In the genomic region with DNA sequence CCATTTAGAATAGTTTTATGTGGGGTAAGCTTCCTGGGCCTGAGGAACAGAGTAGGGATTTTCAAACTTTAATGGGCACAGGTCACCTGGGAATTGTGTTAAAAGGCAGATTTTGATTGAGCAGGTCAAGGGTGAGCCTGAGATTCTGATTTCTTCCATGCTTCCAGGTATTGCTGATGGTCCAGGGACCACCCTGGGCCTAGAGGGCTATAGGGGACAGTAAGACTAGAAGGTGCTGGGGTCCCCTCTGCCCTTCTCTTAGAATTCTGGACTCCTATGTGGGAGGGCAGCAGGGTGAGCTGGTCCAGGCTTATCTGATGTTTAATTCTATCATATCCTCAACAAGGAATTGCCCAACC, we compare ENCODE assay signal across 11 cellular contexts. TPM values are rescaled to one million over a fixed set of nuclear protein-coding genes. Genes with fewer than 3 reads are reported as not detected.
DNase-seq lines count a peak whose midpoint lies in the region; ATAC-seq, FAIRE-seq and TF ChIP-seq lines count a peak whose summit lies in the region.
"Had no signal": no experiment of that assay in that cellular context is flagged by ENCODE, and none has a peak within 500 bp of the region (broad histone marks: within the 10 kb centered on the region; RNA-seq: fewer than 3 reads in every experiment).

No MANE protein-coding gene starts in this region.

- H3K9ac ChIP-seq in HUES48 (ENCODE audit: low read depth, low read length), result no peak overlapping the region

- no peak overlapping the region for H2AFZ ChIP-seq in neuron (ENCODE audit: low read depth, low read length)

- ATAC-seq in A549 (no peak), HG03139 (IDR thresholded peaks at IDR 0.05; ENCODE audit: unreplicated experiment) (no peak)

- TF ChIP-seq RAD21 in A549 (conservative IDR thresholded peaks at IDR 0.05 in 1 of 2, IDR thresholded peaks at IDR 0.05 in 1 of 2), result no peak

- POLR2A ChIA-PET in A549 (lab: Yijun Ruan, JAX), result interaction anchor here (1.0 kb wide), 2 partner anchors 21 to 199 kb away, joined by 3 to 4 read pairs; partner anchors contain the start of gene GTF2H4

- CTCF ChIA-PET in A549 (lab: Yijun Ruan, JAX), result interaction anchor here (0.6 to 3.0 kb wide), 6 partner anchors 56 to 200 kb away, joined by 3 to 10 read pairs (median 3); no protein-coding TSS in a partner anchor

- TF ChIP-seq CTCF in A549 (IDR thresholded peaks at IDR 0.05) (no peak), GM20000 (IDR thresholded peaks at IDR 0.05; ENCODE audit: extremely low read depth, missing control alignments) (no peak)

- H3K27ac ChIP-seq in A549 (peak overlapping the region; percentile 99), HUES48 (ENCODE audit: low read depth, low read length) (peak overlapping the region; percentile 94), ectodermal cell (ENCODE audit: insufficient read depth, low read depth, low read length, poor library complexity, severe bottlenecking) (peak overlapping the region; percentile 96)

- H3K27me3 ChIP-seq in HUES48 (ENCODE audit: control insufficient read depth, insufficient read depth, low read length), result no peaks in the 10 kb centered on the region
- no peaks in the 10 kb centered on the region for H3K27me3 ChIP-seq in ectodermal cell (ENCODE audit: control insufficient read depth, insufficient read depth, low read length, poor library complexity, severe bottlenecking)
- H3K27me3 ChIP-seq in neuron (ENCODE audit: insufficient read depth, low read length), result no peaks in the 10 kb centered on the region

- DNase-seq in A549 (ENCODE audit: low read depth in 1 of 2, low spot score in 1 of 2) (no peak), midbrain (lab: John Stamatoyannopoulos, UW) (no peak), GM20000 (ENCODE audit: low spot score) (no peak), HTR-8/SVneo (ENCODE audit: insufficient read length, low spot score) (no peak)
- DNase-seq: activated CD4-positive, alpha-beta T cell treated with anti-CD3 and anti-CD28 coated beads for 48 hours; amniotic stem cell had no signal

- TF ChIP-seq POLR2A in A549 (IDR thresholded peaks at IDR 0.05; ENCODE audit: low read length), result no peak

- FAIRE-seq in A549 (lab: Jason Lieb, UNC) (no peak), HTR-8/SVneo (lab: Jason Lieb, UNC) (no peak)

- H3K36me3 ChIP-seq in HUES48 (ENCODE audit: control insufficient read depth, insufficient read depth, low read length) (peaks cover 35% of the 10 kb centered on the region), ectodermal cell (ENCODE audit: control insufficient read depth, insufficient read depth, low read length) (peaks cover 32% of the 10 kb centered on the region), neuron (ENCODE audit: insufficient read depth, low read length) (peaks cover 47% of the 10 kb centered on the region)

- no peak for TF ChIP-seq EP300 in A549 (IDR thresholded peaks at IDR 0.05)

- H3K4me1 ChIP-seq in A549, result peaks cover 40% of the 10 kb centered on the region
- peaks cover 34% of the 10 kb centered on the region for H3K4me1 ChIP-seq in HUES48 (ENCODE audit: control insufficient read depth, insufficient read depth, low read length)
- peaks cover 31% of the 10 kb centered on the region for H3K4me1 ChIP-seq in ectodermal cell (ENCODE audit: control insufficient read depth, insufficient read depth, low read length)
- H3K4me1 ChIP-seq in neuron (ENCODE audit: insufficient read depth, low read length), result peaks cover 43% of the 10 kb centered on the region

- peak overlapping the region; percentile 74 for H3K4me2 ChIP-seq in A549

- peak overlapping the region; percentile 98; the same call in 2 of the 3 replicates for H3K4me3 ChIP-seq in A549
- H3K4me3 ChIP-seq in HUES48 (ENCODE audit: low read depth, low read length), result peak overlapping the region; percentile 75
- peak overlapping the region; percentile 55 for H3K4me3 ChIP-seq in ectodermal cell (ENCODE audit: insufficient read depth, low read depth, low read length)
- peak overlapping the region; percentile 69 for H3K4me3 ChIP-seq in neuron (ENCODE audit: low read length)

- H3K9me3 ChIP-seq in A549 (no peaks in the 10 kb centered on the region), HUES48 (ENCODE audit: control insufficient read depth, insufficient read depth, low read length) (no peaks in the 10 kb centered on the region), ectodermal cell (ENCODE audit: control insufficient read depth, low read length) (no peaks in the 10 kb centered on the region), neuron (ENCODE audit: low read length) (no peaks in the 10 kb centered on the region)

TF ChIP-seq in A549, 52 proteins besides CTCF, POLR2A, EP300 and RAD21:
- TF ChIP-seq HOXB5 (CRISPR knock-in tag; IDR thresholded peaks at IDR 0.05) (no peak), GATA3 (IDR thresholded peaks at IDR 0.05; ENCODE audit: borderline replicate concordance) (no peak), RCOR1 (IDR thresholded peaks at IDR 0.05; ENCODE audit: low read depth, low read length) (no peak), NFE2L2 (conservative IDR thresholded peaks at IDR 0.05; ENCODE audit: low read length) (no peak)

RNA-seq across cellular contexts. Expression of gene DDR1, which starts 2.6 kb away (rescaled TPM):
- 19.8 and 25.8 TPM in 2 replicates for polyA plus RNA-seq in A549 (2011; rRNA removed)
- polyA plus RNA-seq in A549 (2012; cell fraction: cytosol; rRNA removed), result 16.8 and 23.0 TPM in 2 replicates
- 39.3 and 40.0 TPM in 2 replicates for polyA plus RNA-seq in A549 (2012; cell fraction: nucleus; rRNA removed)
- polyA plus RNA-seq in A549 (2017; fragmentation: RNase III; extraction: RNeasy Plus Mini Kit Qiagen cat#74134 plus additional on column Dnase treatment), result 31.9 to 44.2 TPM (median 43.5 TPM) in 3 replicates
- polyA minus RNA-seq in A549 (2011; rRNA and poly(A)+ RNA removed), result 48.5 and 53.6 TPM in 2 replicates
- 199 TPM for polyA plus RNA-seq in ectodermal cell (2013, experiment 1 of 4)
- 192 TPM for polyA plus RNA-seq in ectodermal cell (2013, experiment 2 of 4)
- polyA plus RNA-seq in ectodermal cell (2013, experiment 3 of 4), result 170 TPM
- 192 TPM for polyA plus RNA-seq in ectodermal cell (2013, experiment 4 of 4)

RNA-seq across cellular contexts. Expression of gene GTF2H4, which starts 21.1 kb away (rescaled TPM):
- polyA plus RNA-seq in A549 (2011; rRNA removed) (19.7 and 24.8 TPM in 2 replicates), A549 (2017; fragmentation: RNase III; extraction: RNeasy Plus Mini Kit Qiagen cat#74134 plus additional on column Dnase treatment) (24.1 to 28.6 TPM (median 24.9 TPM) in 3 replicates)
- polyA plus RNA-seq in A549 (2012; cell fraction: cytosol; rRNA removed), result 18.4 and 23.2 TPM in 2 replicates
- 40.1 and 43.4 TPM in 2 replicates for polyA plus RNA-seq in A549 (2012; cell fraction: nucleus; rRNA removed)
- 12.5 and 15.0 TPM in 2 replicates for polyA minus RNA-seq in A549 (2011; rRNA and poly(A)+ RNA removed)
- polyA plus RNA-seq in ectodermal cell (2013, experiment 1 of 4), result 75.3 TPM
- polyA plus RNA-seq in ectodermal cell (2013, experiment 2 of 4), result 80.7 TPM
- 49.6 TPM for polyA plus RNA-seq in ectodermal cell (2013, experiment 3 of 4)
- 60.3 TPM for polyA plus RNA-seq in ectodermal cell (2013, experiment 4 of 4)

RNA-seq across cellular contexts. Expression of gene VARS2, which starts 27.2 kb away (rescaled TPM):
- polyA plus RNA-seq in A549 (2011; rRNA removed) (15.5 and 16.1 TPM in 2 replicates), A549 (2017; fragmentation: RNase III; extraction: RNeasy Plus Mini Kit Qiagen cat#74134 plus additional on column Dnase treatment) (12.4 to 15.2 TPM (median 15.0 TPM) in 3 replicates)
- 9.3 and 10.9 TPM in 2 replicates for polyA plus RNA-seq in A549 (2012; cell fraction: cytosol; rRNA removed)
- polyA plus RNA-seq in A549 (2012; cell fraction: nucleus; rRNA removed), result 45.6 and 48.3 TPM in 2 replicates
- 25.9 and 30.4 TPM in 2 replicates for polyA minus RNA-seq in A549 (2011; rRNA and poly(A)+ RNA removed)
- polyA plus RNA-seq in ectodermal cell (2013, experiment 1 of 4), result 93.5 TPM
- 91.2 TPM for polyA plus RNA-seq in ectodermal cell (2013, experiment 2 of 4)
- 56.0 TPM for polyA plus RNA-seq in ectodermal cell (2013, experiment 3 of 4)
- polyA plus RNA-seq in ectodermal cell (2013, experiment 4 of 4), result 65.6 TPM

RNA-seq across cellular contexts. Expression of gene SFTA2, which starts 45.1 kb away (rescaled TPM):
- not detected in 2 replicates for polyA plus RNA-seq in A549 (2011; rRNA removed)
- polyA plus RNA-seq in A549 (2012; cell fraction: cytosol; rRNA removed), result not detected in 2 replicates
- not detected in 2 replicates for polyA plus RNA-seq in A549 (2012; cell fraction: nucleus; rRNA removed)
- polyA plus RNA-seq in A549 (2017; fragmentation: RNase III; extraction: RNeasy Plus Mini Kit Qiagen cat#74134 plus additional on column Dnase treatment), result not detected in 3 replicates
- polyA minus RNA-seq in A549 (2011; rRNA and poly(A)+ RNA removed), result not detected in 2 replicates
- polyA plus RNA-seq in ectodermal cell (2013, experiment 1 of 4), result not detected
- not detected for polyA plus RNA-seq in ectodermal cell (2013, experiment 2 of 4)
- polyA plus RNA-seq in ectodermal cell (2013, experiment 3 of 4), result not detected
- polyA plus RNA-seq in ectodermal cell (2013, experiment 4 of 4), result not detected
- polyA plus RNA-seq: CD14-positive monocyte had no signal

RNA-seq across cellular contexts. Expression of gene MUCL3, which starts 53.9 kb away (rescaled TPM):
- polyA plus RNA-seq in A549 (2011; rRNA removed), result 0.01 and 0.07 TPM in 2 replicates
- polyA plus RNA-seq in A549 (2012; cell fraction: cytosol; rRNA removed), result 0.03 and 0.04 TPM in 2 replicates
- not detected in 2 replicates for polyA plus RNA-seq in A549 (2012; cell fraction: nucleus; rRNA removed)
- 0.03 to 0.08 TPM (median 0.04 TPM) in 3 replicates for polyA plus RNA-seq in A549 (2017; fragmentation: RNase III; extraction: RNeasy Plus Mini Kit Qiagen cat#74134 plus additional on column Dnase treatment)
- polyA minus RNA-seq in A549 (2011; rRNA and poly(A)+ RNA removed), result not detected in 2 replicates
- polyA plus RNA-seq in ectodermal cell (2013, experiment 1 of 4), result 0.11 TPM
- 0.23 TPM for polyA plus RNA-seq in ectodermal cell (2013, experiment 2 of 4)
- polyA plus RNA-seq in ectodermal cell (2013, experiment 3 of 4), result 0.16 TPM
- polyA plus RNA-seq in ectodermal cell (2013, experiment 4 of 4), result 0.24 TPM
- polyA plus RNA-seq: CD14-positive monocyte had no signal
